Comparison of ENCODE assay signal across 1 cellular context in the genomic region with DNA sequence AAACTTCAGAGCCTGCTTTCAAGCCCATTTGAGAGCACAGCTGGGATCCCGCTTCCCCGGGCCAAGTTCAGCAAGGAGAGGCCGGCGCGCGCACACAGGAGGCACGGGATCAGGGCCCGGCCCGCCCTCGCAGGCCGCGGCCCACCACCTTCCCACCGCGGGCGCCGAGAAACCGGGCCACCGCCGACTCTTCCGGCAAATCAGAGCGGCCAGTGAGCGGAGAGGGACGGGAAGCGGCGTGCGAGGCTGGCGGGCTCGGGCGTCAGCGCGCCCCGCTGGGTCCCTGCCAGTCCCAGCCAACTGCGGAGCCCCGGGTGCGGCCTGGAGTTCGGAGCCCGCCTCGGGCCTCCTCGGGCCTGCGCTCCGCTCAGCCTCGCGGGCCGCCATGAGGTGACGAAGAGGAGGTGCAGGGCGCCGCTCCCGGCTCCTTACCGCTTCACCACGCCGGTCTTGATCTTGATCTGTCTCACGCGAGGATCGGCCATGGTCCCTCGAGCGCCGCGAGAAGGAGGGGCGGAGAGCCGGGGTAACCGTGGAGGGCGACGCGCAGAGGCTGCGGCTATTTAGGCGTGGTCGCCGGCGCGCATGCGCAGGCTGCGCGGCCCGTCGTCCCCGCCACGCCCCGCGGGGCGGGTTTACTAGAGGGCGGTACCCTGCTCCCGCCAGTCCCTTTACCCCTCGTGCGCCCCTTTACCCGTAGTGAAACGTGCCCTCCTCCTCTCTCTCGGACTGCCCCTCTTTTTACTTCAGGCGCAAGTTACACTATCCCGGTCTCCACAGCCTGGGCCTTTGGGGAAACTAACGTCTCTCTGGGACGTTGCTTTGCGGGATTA.
A peak's percentile ranks its signal among the peaks of the same experiment; 100 is the strongest.
TF ChIP-seq lines count a peak whose summit lies in the region.

A gene with protein sequence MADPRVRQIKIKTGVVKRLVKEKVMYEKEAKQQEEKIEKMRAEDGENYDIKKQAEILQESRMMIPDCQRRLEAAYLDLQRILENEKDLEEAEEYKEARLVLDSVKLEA (minus strand): TSS at position 567 of the 833 bp plus-strand sequence. CDS start 82 bp downstream, at position 485.

TF ChIP-seq in SK-N-SH, 30 proteins besides CTCF, POLR2A, EP300 and RAD21 (continued from another document):
- TF ChIP-seq USF2 (IDR thresholded peaks at IDR 0.05; ENCODE audit: borderline replicate concordance, low read depth, low read length), result peak; percentile 26; the same call in 1 of the 2 replicates
